Comparison of ENCODE assay signal across 8 cellular contexts in the genomic region with DNA sequence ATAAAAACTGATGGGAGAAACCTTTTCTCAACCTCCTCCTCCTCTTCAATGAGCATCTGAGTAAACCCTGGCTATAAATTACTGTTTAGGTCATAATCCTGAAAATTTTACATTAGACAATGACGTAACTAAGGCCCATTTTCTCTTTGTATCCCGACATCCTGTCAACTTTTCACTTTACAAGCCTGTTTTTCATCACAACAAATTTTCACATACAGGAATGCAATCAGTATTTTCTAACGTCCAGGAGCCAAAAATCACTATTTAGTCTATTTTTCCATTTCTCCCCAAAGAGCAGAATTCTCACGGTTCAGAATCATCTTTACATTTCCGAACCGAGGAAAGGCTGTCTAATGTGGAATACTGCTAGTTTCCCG. TPM values are rescaled to one million over a fixed set of nuclear protein-coding genes. Genes with fewer than 3 reads are reported as not detected.
DNase-seq lines count a peak whose midpoint lies in the region; ATAC-seq and TF ChIP-seq lines count a peak whose summit lies in the region.

No MANE protein-coding gene starts in this region.

- no peaks in the 10 kb centered on the region for H3K79me2 ChIP-seq in MM.1S (ENCODE audit: low read length)

- no peak for DNase-seq in CD4-positive, alpha-beta T cell
- no peak for DNase-seq in MM.1S
- DNase-seq in NCI-H2107 treated with DMSO at 0.1 percent for 48 hours (lab: John Stamatoyannopoulos, UW; ENCODE audit: unreplicated experiment), result no peak
- DNase-seq in GM20000 (ENCODE audit: low spot score), result no peak

- TF ChIP-seq CTCF in CD4-positive, alpha-beta T cell (IDR thresholded peaks at IDR 0.05), result no peak
- TF ChIP-seq CTCF in MM.1S (IDR thresholded peaks at IDR 0.05; ENCODE audit: low read length) (no peak), GM20000 (IDR thresholded peaks at IDR 0.05; ENCODE audit: extremely low read depth, missing control alignments) (no peak)

- intact Hi-C loops in CD4-positive, alpha-beta T cell (cut with DNase I, micrococcal nuclease), result loop anchor here in 1 of 2 experiments (5.0 kb wide), 1 partner anchor 279 kb away; a partner anchor contains a TSS

- CTCF ChIA-PET in CD4-positive, alpha-beta T cell (lab: Charles Lee), result no interaction called here

- H3K4me1 ChIP-seq in MM.1S (ENCODE audit: low read length) (peaks cover 5% of the 10 kb centered on the region; the same call in 1 of the 2 replicates), mucosa of stomach (ENCODE audit: control insufficient read depth, insufficient read depth, low read length) (peaks cover 3% of the 10 kb centered on the region)

- no peaks in the 10 kb centered on the region for H3K9me3 ChIP-seq in CD4-positive, alpha-beta T cell (ENCODE audit: control insufficient read depth, low read length)
- H3K9me3 ChIP-seq in MM.1S (replicated peaks; ENCODE audit: insufficient read depth, low read length) (no peaks in the 10 kb centered on the region), mucosa of stomach (ENCODE audit: control insufficient read depth, low read length) (no peaks in the 10 kb centered on the region)

- H3K4me1 Mint-ChIP-seq in CD4-positive, alpha-beta T cell (ENCODE audit: low read depth), result peaks cover 12% of the 10 kb centered on the region

- H3K27me3 ChIP-seq in CD4-positive, alpha-beta T cell (ENCODE audit: control insufficient read depth, insufficient read depth, low read length), result no peaks in the 10 kb centered on the region
- H3K27me3 ChIP-seq in MM.1S (replicated peaks; ENCODE audit: insufficient read depth, low read length), result peaks cover 11% of the 10 kb centered on the region; the same call in 1 of the 2 replicates
- H3K27me3 ChIP-seq in mucosa of stomach (ENCODE audit: control insufficient read depth, insufficient read depth, low read length), result peaks cover 4% of the 10 kb centered on the region

- no peak for ATAC-seq in CD4-positive, alpha-beta T cell (ENCODE audit: poor library complexity)
- ATAC-seq in GM21529 (IDR thresholded peaks at IDR 0.05; ENCODE audit: unreplicated experiment), result no peak
- no peak for ATAC-seq in GM18519 (IDR thresholded peaks at IDR 0.05; ENCODE audit: low FRiP score, unreplicated experiment)

- H3F3A ChIP-seq in MM.1S (ENCODE audit: insufficient read depth, low read length), result peaks cover 8% of the 10 kb centered on the region; the same call in 1 of the 2 replicates

- H3K4me3 Mint-ChIP-seq in CD4-positive, alpha-beta T cell, result peak overlapping the region; percentile 82

- H3K9me2 ChIP-seq in MM.1S (replicated peaks; ENCODE audit: insufficient read depth, low read length), result no peaks in the 10 kb centered on the region

- H3K9ac ChIP-seq in MM.1S (ENCODE audit: low read length) (no peak overlapping the region), mucosa of stomach (ENCODE audit: low read length) (peak overlapping the region; percentile 73)

- H3K27ac ChIP-seq in CD4-positive, alpha-beta T cell (ENCODE audit: low read depth, low read length), result no peak overlapping the region
- H3K27ac ChIP-seq in MM.1S (ENCODE audit: low read length) (no peak overlapping the region), cingulate gyrus (ENCODE audit: low read depth, low read length) (peak overlapping the region; percentile 93)

- POLR2A ChIA-PET in CD4-positive, alpha-beta T cell (lab: Charles Lee), result no interaction called here

- H2AFZ ChIP-seq in MM.1S (ENCODE audit: low read length), result peak overlapping the region; percentile 63

- H3K4me2 ChIP-seq in MM.1S (ENCODE audit: low read depth, low read length), result peak overlapping the region; percentile 80

- H3K36me3 ChIP-seq in MM.1S (replicated peaks; ENCODE audit: insufficient read depth, low read length) (no peaks in the 10 kb centered on the region), mucosa of stomach (ENCODE audit: control insufficient read depth, insufficient read depth, low read length) (no peaks in the 10 kb centered on the region)

- H4K20me1 ChIP-seq in MM.1S (ENCODE audit: insufficient read depth, low read length), result no peaks in the 10 kb centered on the region

- H3K27me3 Mint-ChIP-seq in CD4-positive, alpha-beta T cell, result peaks cover 30% of the 10 kb centered on the region

- peak overlapping the region; percentile 3 for H3K27ac Mint-ChIP-seq in CD4-positive, alpha-beta T cell

- no peaks in the 10 kb centered on the region for H3K9me3 Mint-ChIP-seq in CD4-positive, alpha-beta T cell

- H3K36me3 Mint-ChIP-seq in CD4-positive, alpha-beta T cell (ENCODE audit: low read depth), result no peaks in the 10 kb centered on the region

- H3K4me3 ChIP-seq in MM.1S (ENCODE audit: low read length), result peak overlapping the region; percentile 53
- no peak overlapping the region for H3K4me3 ChIP-seq in mucosa of stomach (ENCODE audit: low read length)

RNA-seq across cellular contexts. Expression of a gene that starts 1.2 kb away (rescaled TPM):
- total RNA-seq in CD4-positive, alpha-beta T cell, result 1 to 10 TPM in 1 of 2 experiments, under 1 TPM in 1; 0.99 to 1.4 TPM

RNA-seq across cellular contexts. Expression of a gene that starts 45.9 kb away (rescaled TPM):
- total RNA-seq in CD4-positive, alpha-beta T cell, result 1 to 10 TPM; 8.0 to 8.7 TPM

RNA-seq across cellular contexts. Expression of a gene that starts 46.2 kb away (rescaled TPM):
- 10 to 100 TPM; 58.4 to 61.7 TPM for total RNA-seq in CD4-positive, alpha-beta T cell
